In the genomic region with DNA sequence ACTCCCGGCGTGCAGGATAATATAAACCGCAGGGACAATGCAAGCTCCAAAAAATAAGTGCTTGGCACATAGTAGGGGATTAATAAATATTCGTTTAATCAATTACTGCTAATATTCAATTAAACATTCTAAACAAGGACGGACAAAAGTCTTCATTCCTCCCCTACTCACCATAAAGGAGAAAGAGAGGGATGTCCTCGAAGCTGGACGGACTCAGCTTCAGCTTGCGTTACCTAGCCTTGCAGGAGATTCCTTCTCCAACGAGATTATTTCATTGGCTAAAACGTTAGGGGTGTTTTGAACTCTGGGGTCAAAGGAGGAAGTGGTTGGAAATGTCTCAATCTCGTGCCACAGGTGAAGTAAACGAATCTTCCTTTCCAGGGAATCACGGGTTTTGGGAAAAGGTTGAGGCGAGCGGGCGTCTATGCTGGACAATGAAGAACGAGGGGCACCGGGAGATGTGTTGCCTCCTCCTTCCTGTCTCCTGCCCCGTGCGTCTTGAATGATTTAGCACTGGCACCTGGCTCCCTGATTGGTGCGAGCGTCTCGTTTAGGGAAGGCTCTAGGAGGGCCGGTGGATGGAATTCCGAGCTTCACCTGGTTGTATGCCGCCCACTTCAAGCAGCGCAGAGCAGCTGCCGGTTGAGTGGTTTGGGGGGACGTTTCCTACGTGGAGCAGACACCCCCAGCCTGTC, we compare ENCODE assay signal across 13 cellular contexts. TPM values are rescaled to one million over a fixed set of nuclear protein-coding genes. Genes with fewer than 3 reads are reported as not detected.
DNase-seq lines count a peak whose midpoint lies in the region; ATAC-seq and TF ChIP-seq lines count a peak whose summit lies in the region.
"Had no signal": no experiment of that assay in that cellular context is flagged by ENCODE, and none has a peak within 500 bp of the region (broad histone marks: within the 10 kb centered on the region; RNA-seq: fewer than 3 reads in every experiment).

No MANE protein-coding gene starts in this region.

- peak overlapping the region; percentile 63 for H3K4me3 ChIP-seq in HUES48 (ENCODE audit: low read depth, low read length)
- H3K4me3 ChIP-seq in naive thymus-derived CD4-positive, alpha-beta T cell (ENCODE audit: low read length): no peak overlapping the region
- H3K4me3 ChIP-seq in lower lobe of right lung: no peak overlapping the region
- H3K4me3 ChIP-seq: colonic mucosa had no signal

- no peak for ATAC-seq in naive thymus-derived CD4-positive, alpha-beta T cell
- ATAC-seq in lower lobe of right lung: no peak

- CTCF ChIA-PET in naive thymus-derived CD4-positive, alpha-beta T cell (lab: Charles Lee): interaction anchor here (0.5 to 6.2 kb wide), 5 partner anchors 35 to 453 kb away, joined by 3 to 54 read pairs (median 4); no protein-coding TSS in a partner anchor

- peaks cover 23 to 67% (median 47%) of the 10 kb centered on the region in 7 donors for H3K4me1 Mint-ChIP-seq in naive thymus-derived CD4-positive, alpha-beta T cell

- H3K9me3 ChIP-seq in HUES48 (ENCODE audit: control insufficient read depth, insufficient read depth, low read length) (no peaks in the 10 kb centered on the region), lower lobe of right lung (no peaks in the 10 kb centered on the region)
- no peaks in the 10 kb centered on the region for H3K9me3 ChIP-seq in naive thymus-derived CD4-positive, alpha-beta T cell (ENCODE audit: control insufficient read depth in 2 of 3, low read length in 3 of 3)
- H3K9me3 ChIP-seq: colonic mucosa, tibial artery had no signal

- POLR2A ChIA-PET in naive thymus-derived CD4-positive, alpha-beta T cell (lab: Charles Lee): interaction anchor here (0.6 kb wide), 1 partner anchor 47 kb away, joined by 5 read pairs; no protein-coding TSS in a partner anchor

- peaks cover 55 to 75% (median 63%) of the 10 kb centered on the region in 5 donors for H3K27me3 Mint-ChIP-seq in naive thymus-derived CD4-positive, alpha-beta T cell

- peak; percentile 63 for DNase-seq in DMS153 treated with DMSO at 0.1 percent for 48 hours (lab: John Stamatoyannopoulos, UW; ENCODE audit: unreplicated experiment)
- peak; percentile 83 for DNase-seq in NCI-H774 (lab: John Stamatoyannopoulos, UW)
- no peak for DNase-seq in naive thymus-derived CD4-positive, alpha-beta T cell
- DNase-seq in NK-92 (lab: John Stamatoyannopoulos, UW; ENCODE audit: unreplicated experiment): no peak
- no peak for DNase-seq in lower lobe of right lung
- DNase-seq in Ammon's horn (ENCODE audit: low spot score): no peak
- DNase-seq: colonic mucosa, immature natural killer cell, NCI-H1436, tibial artery had no signal

- H3K27ac Mint-ChIP-seq in naive thymus-derived CD4-positive, alpha-beta T cell: peak overlapping the region in 3 of 9 donors; percentile 25 to 73 (median 32)

- H3K4me1 ChIP-seq in HUES48 (ENCODE audit: control insufficient read depth, insufficient read depth, low read length) (peaks cover 46% of the 10 kb centered on the region), lower lobe of right lung (peaks cover 53% of the 10 kb centered on the region)
- H3K4me1 ChIP-seq in naive thymus-derived CD4-positive, alpha-beta T cell (ENCODE audit: control insufficient read depth in 2 of 2, insufficient read depth in 2 of 2, low read length in 2 of 2): peaks cover 31 to 35% of the 10 kb centered on the region in 2 donors

- no peaks in the 10 kb centered on the region for H3K36me3 ChIP-seq in HUES48 (ENCODE audit: control insufficient read depth, insufficient read depth, low read length)
- H3K36me3 ChIP-seq in naive thymus-derived CD4-positive, alpha-beta T cell (ENCODE audit: control insufficient read depth in 2 of 3, insufficient read depth in 3 of 3, low read length in 3 of 3): no peaks in the 10 kb centered on the region
- no peaks in the 10 kb centered on the region for H3K36me3 ChIP-seq in lower lobe of right lung
- H3K36me3 ChIP-seq: colonic mucosa, tibial artery had no signal

- no peak overlapping the region for H3K9ac ChIP-seq in HUES48 (ENCODE audit: low read depth, low read length)

- TF ChIP-seq CTCF in lower lobe of right lung (IDR thresholded peaks at IDR 0.05): no peak

- intact Hi-C loops in naive thymus-derived CD4-positive, alpha-beta T cell (cut with micrococcal nuclease): loop anchor here (1.0 to 10.0 kb wide), 14 partner anchors 43 to 1360 kb away; a partner anchor contains a TSS
- intact Hi-C loops in lower lobe of right lung (cut with DNase I): loop anchor here (10.0 kb wide), 1 partner anchor 330 kb away; no protein-coding TSS in a partner anchor

- peak overlapping the region in 8 of 10 donors; percentile 35 to 86 (median 78) for H3K4me3 Mint-ChIP-seq in naive thymus-derived CD4-positive, alpha-beta T cell

- H3K27ac ChIP-seq in HUES48 (ENCODE audit: low read depth, low read length) (no peak overlapping the region), lower lobe of right lung (no peak overlapping the region)
- no peak overlapping the region for H3K27ac ChIP-seq in naive thymus-derived CD4-positive, alpha-beta T cell (ENCODE audit: low read depth, low read length)
- H3K27ac ChIP-seq: colonic mucosa, tibial artery had no signal

- H3K27me3 ChIP-seq in HUES48 (ENCODE audit: control insufficient read depth, insufficient read depth, low read length) (peaks cover 70% of the 10 kb centered on the region), lower lobe of right lung (ENCODE audit: low read depth) (peaks cover 69% of the 10 kb centered on the region)
- peaks cover 29 to 39% of the 10 kb centered on the region in 2 donors for H3K27me3 ChIP-seq in naive thymus-derived CD4-positive, alpha-beta T cell (ENCODE audit: control insufficient read depth in 2 of 2, insufficient read depth in 2 of 2, low read length in 2 of 2)

- peaks cover 0 to 3% (median 0%) of the 10 kb centered on the region in 11 donors for H3K9me3 Mint-ChIP-seq in naive thymus-derived CD4-positive, alpha-beta T cell
- H3K9me3 Mint-ChIP-seq: activated CD4-positive, alpha-beta memory T cell treated with anti-CD3 and anti-CD28 coated beads, Interleukin-2, amount 10 ng/mL, durations not matched to agents 7 days and 5 days; immature natural killer cell had no signal

- H3K36me3 Mint-ChIP-seq in naive thymus-derived CD4-positive, alpha-beta T cell: no peaks in the 10 kb centered on the region
- H3K36me3 Mint-ChIP-seq: activated naive CD8-positive, alpha-beta T cell; immature natural killer cell had no signal

RNA-seq across cellular contexts. Expression of a gene that starts 2.0 kb away (rescaled TPM):
- total RNA-seq in naive thymus-derived CD4-positive, alpha-beta T cell: 1 to 10 TPM in 1 of 5 experiments, not detected in 4; 3.6 TPM
- not detected for polyA plus RNA-seq in naive thymus-derived CD4-positive, alpha-beta T cell
- not detected for total RNA-seq in lower lobe of right lung
- polyA plus RNA-seq: immature natural killer cell had no signal

RNA-seq across cellular contexts. Expression of a gene that starts 44.5 kb away (rescaled TPM):
- total RNA-seq in naive thymus-derived CD4-positive, alpha-beta T cell: not detected
- not detected for polyA plus RNA-seq in naive thymus-derived CD4-positive, alpha-beta T cell
- total RNA-seq in lower lobe of right lung: 8.5 TPM
- total RNA-seq: activated CD4-positive, alpha-beta memory T cell treated with anti-CD3 and anti-CD28 coated beads, Interleukin-2, amount 10 ng/mL, durations not matched to agents 7 days and 5 days; colonic mucosa had no signal
- polyA plus RNA-seq: immature natural killer cell had no signal

Comparison
In these comparisons a context has a peak if more than half of its experiments do, and no peak if none do; other contexts are left out.
1. DNase-seq: peak in DMS153 treated with DMSO at 0.1 percent for 48 hours (single experiment) and NCI-H774 (single experiment); none in naive thymus-derived CD4-positive, alpha-beta T cell (0 of 9), NK-92 (single experiment), lower lobe of right lung (single experiment) and Ammon's horn (single experiment).